7 cellular contexts compared by ENCODE assay signal in the genomic region with DNA sequence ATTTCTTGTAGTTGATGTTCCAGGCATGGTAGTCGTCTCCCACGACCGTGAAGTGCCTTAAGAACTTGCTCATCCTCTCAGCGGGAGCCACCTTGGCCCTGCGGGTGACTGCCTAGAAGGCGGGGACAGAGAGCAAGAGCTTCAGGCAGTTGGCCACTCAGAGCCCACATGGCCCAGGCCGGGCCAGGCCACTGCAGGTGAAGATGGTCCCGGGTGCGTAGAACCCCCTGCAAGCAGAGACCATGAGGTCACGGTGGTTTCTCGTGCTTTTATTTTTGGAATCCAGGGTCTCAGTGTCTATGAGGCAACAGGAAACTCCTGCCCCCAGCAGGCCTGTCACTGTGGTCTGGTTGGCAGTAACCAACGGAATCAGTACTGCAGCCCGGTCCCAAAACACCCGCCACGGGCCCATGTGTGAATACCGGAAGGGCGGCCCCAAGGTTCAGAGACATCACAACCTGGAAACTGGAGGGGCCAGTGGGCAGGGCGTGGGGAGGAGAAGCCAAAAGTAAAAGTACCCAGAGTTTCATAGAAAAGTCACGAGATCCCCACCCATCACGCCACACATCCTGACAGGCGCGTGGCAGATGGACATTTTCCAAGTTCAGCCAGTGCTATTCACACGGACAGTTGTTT. TPM values are rescaled to one million over a fixed set of nuclear protein-coding genes. Genes with fewer than 3 reads are reported as not detected.
DNase-seq lines count a peak whose midpoint lies in the region; ATAC-seq and TF ChIP-seq lines count a peak whose summit lies in the region.

No MANE protein-coding gene starts in this region.

- H3K9me3 ChIP-seq in lung (ENCODE audit: control insufficient read depth in 2 of 2, insufficient read depth in 1 of 2, low read length in 1 of 2): peaks cover 0 to 3% of the 10 kb centered on the region in 2 donors
- H3K9me3 ChIP-seq in MM.1S (replicated peaks; ENCODE audit: insufficient read depth, low read length): no peaks in the 10 kb centered on the region

- no peak overlapping the region for H3K4me3 Mint-ChIP-seq in activated CD4-positive, alpha-beta memory T cell treated with anti-CD3 and anti-CD28 coated beads, Interleukin-2, amount 10 ng/mL, durations not matched to agents 7 days and 5 days
- H3K4me3 Mint-ChIP-seq in HFFc6: no peak overlapping the region

- CTCF ChIA-PET in activated CD4-positive, alpha-beta memory T cell treated with anti-CD3 and anti-CD28 coated beads, Interleukin-2, amount 10 ng/mL, durations not matched to agents 7 days and 5 days (lab: Charles Lee): no interaction called here

- no peaks in the 10 kb centered on the region for H3K9me2 ChIP-seq in MM.1S (replicated peaks; ENCODE audit: insufficient read depth, low read length)

- H3K79me2 ChIP-seq in MM.1S (ENCODE audit: low read length): no peaks in the 10 kb centered on the region

- 37 to 52% methylated on average over 23 of the region's 23 CpGs for WGBS in lung, 2 donors

- H3F3A ChIP-seq in MM.1S (ENCODE audit: insufficient read depth, low read length): no peaks in the 10 kb centered on the region

- H4K20me1 ChIP-seq in MM.1S (ENCODE audit: insufficient read depth, low read length): no peaks in the 10 kb centered on the region

- H3K9ac ChIP-seq in MM.1S (ENCODE audit: low read length): no peak overlapping the region

- POLR2A ChIA-PET in activated CD4-positive, alpha-beta memory T cell treated with anti-CD3 and anti-CD28 coated beads, Interleukin-2, amount 10 ng/mL, durations not matched to agents 7 days and 5 days (lab: Charles Lee): no interaction called here

- peak overlapping the region; percentile 64 for H3K27ac Mint-ChIP-seq in activated CD4-positive, alpha-beta memory T cell treated with anti-CD3 and anti-CD28 coated beads, Interleukin-2, amount 10 ng/mL, durations not matched to agents 7 days and 5 days
- H3K27ac Mint-ChIP-seq in HFFc6: no peak overlapping the region

- H3K36me3 ChIP-seq in lung (ENCODE audit: control insufficient read depth in 2 of 2, insufficient read depth in 2 of 2, low read length in 2 of 2) (peaks cover 0 to 4% of the 10 kb centered on the region in 2 donors), MM.1S (replicated peaks; ENCODE audit: insufficient read depth, low read length) (no peaks in the 10 kb centered on the region)

- H3K27ac ChIP-seq in lung (ENCODE audit: low read depth in 1 of 2, low read length in 1 of 2) (no peak overlapping the region), MM.1S (ENCODE audit: low read length) (no peak overlapping the region)

- H3K27me3 Mint-ChIP-seq in activated CD4-positive, alpha-beta memory T cell treated with anti-CD3 and anti-CD28 coated beads, Interleukin-2, amount 10 ng/mL, durations not matched to agents 7 days and 5 days: no peaks in the 10 kb centered on the region
- H3K27me3 Mint-ChIP-seq in HFFc6 (ENCODE audit: insufficient read depth): peaks cover 33% of the 10 kb centered on the region

- H3K27me3 ChIP-seq in lung (ENCODE audit: control insufficient read depth, insufficient read depth) (no peaks in the 10 kb centered on the region), MM.1S (replicated peaks; ENCODE audit: insufficient read depth, low read length) (no peaks in the 10 kb centered on the region)

- H3K36me3 Mint-ChIP-seq in activated CD4-positive, alpha-beta memory T cell treated with anti-CD3 and anti-CD28 coated beads, Interleukin-2, amount 10 ng/mL, durations not matched to agents 7 days and 5 days (ENCODE audit: low read depth): peaks cover 14% of the 10 kb centered on the region
- H3K36me3 Mint-ChIP-seq in HFFc6 (ENCODE audit: low read depth): peaks cover 8% of the 10 kb centered on the region; the same call in 1 of the 2 replicates

- no peak overlapping the region for H3K4me3 ChIP-seq in lung
- H3K4me3 ChIP-seq in MM.1S (ENCODE audit: low read length): no peak overlapping the region

- DNase-seq in activated CD4-positive, alpha-beta memory T cell treated with anti-CD3 and anti-CD28 coated beads, Interleukin-2, amount 10 ng/mL, durations not matched to agents 7 days and 5 days: peak; percentile 45
- peak; percentile 33 for DNase-seq in lung (ENCODE audit: low spot score)
- no peak for DNase-seq in SW480 (ENCODE audit: low spot score)
- no peak for DNase-seq in HFFc6
- no peak for DNase-seq in MM.1S

- H3K4me2 ChIP-seq in MM.1S (ENCODE audit: low read depth, low read length): no peak overlapping the region

- H3K9me3 Mint-ChIP-seq in activated CD4-positive, alpha-beta memory T cell treated with anti-CD3 and anti-CD28 coated beads, Interleukin-2, amount 10 ng/mL, durations not matched to agents 7 days and 5 days: peaks cover 10% of the 10 kb centered on the region
- peaks cover 15% of the 10 kb centered on the region for H3K9me3 Mint-ChIP-seq in HFFc6

- peaks cover 11% of the 10 kb centered on the region for H3K4me1 Mint-ChIP-seq in activated CD4-positive, alpha-beta memory T cell treated with anti-CD3 and anti-CD28 coated beads, Interleukin-2, amount 10 ng/mL, durations not matched to agents 7 days and 5 days
- no peaks in the 10 kb centered on the region for H3K4me1 Mint-ChIP-seq in HFFc6 (ENCODE audit: low read depth)

- H2AFZ ChIP-seq in MM.1S (ENCODE audit: low read length): no peak overlapping the region

- H3K4me1 ChIP-seq in lung (ENCODE audit: control insufficient read depth in 2 of 2, insufficient read depth in 2 of 2, low read length in 2 of 2): no peaks in the 10 kb centered on the region
- H3K4me1 ChIP-seq in MM.1S (ENCODE audit: low read length): no peaks in the 10 kb centered on the region

- peak; percentile 86 for ATAC-seq in GM19328 (IDR thresholded peaks at IDR 0.05; ENCODE audit: unreplicated experiment)
- ATAC-seq in HG03066 (IDR thresholded peaks at IDR 0.05; ENCODE audit: low read depth, unreplicated experiment): peak; percentile 94
- peak; percentile 53 for ATAC-seq in lung (ENCODE audit: insufficient read depth, low FRiP score)

- TF ChIP-seq CTCF in lung (IDR thresholded peaks at IDR 0.05; ENCODE audit: control extremely low read depth, extremely low read depth): no peak
- TF ChIP-seq CTCF in HFFc6 (IDR thresholded peaks at IDR 0.05): no peak
- no peak for TF ChIP-seq CTCF in MM.1S (IDR thresholded peaks at IDR 0.05; ENCODE audit: low read length)

RNA-seq across cellular contexts. Expression of a gene that starts 27.5 kb away (rescaled TPM):
- 10 to 100 TPM; 11.6 to 12.9 TPM for total RNA-seq in activated CD4-positive, alpha-beta memory T cell treated with anti-CD3 and anti-CD28 coated beads, Interleukin-2, amount 10 ng/mL, durations not matched to agents 7 days and 5 days
- total RNA-seq in lung: 10 to 100 TPM in 1 of 2 donors, 1 to 10 TPM in 1; 9.2 to 12.4 TPM
- polyA plus RNA-seq in lung: 10 to 100 TPM in 1 of 2 donors, 1 to 10 TPM in 1; 9.1 to 16.7 TPM
- under 1 TPM in 5 of 6 experiments, not detected in 1; 0.09 to 0.71 (median 0.33) TPM for total RNA-seq in HFFc6 (2021; fragmentation: NEBNext Ultra II Directional; extraction: Animal tissue kit (Norgen Biotek cat#: 25700))

RNA-seq across cellular contexts. Expression of a gene that starts 47.5 kb away (rescaled TPM):
- 1 to 10 TPM; 2.6 to 3.4 TPM for total RNA-seq in activated CD4-positive, alpha-beta memory T cell treated with anti-CD3 and anti-CD28 coated beads, Interleukin-2, amount 10 ng/mL, durations not matched to agents 7 days and 5 days
- 10 to 100 TPM; 56.9 to 79.2 TPM for total RNA-seq in lung
- polyA plus RNA-seq in lung: 10 to 100 TPM; 22.0 to 31.6 TPM
- total RNA-seq in HFFc6 (2021; fragmentation: NEBNext Ultra II Directional; extraction: Animal tissue kit (Norgen Biotek cat#: 25700)): 10 to 100 TPM; 24.2 to 30.3 (median 25.6) TPM

Comparison
In these comparisons a context has a peak if more than half of its experiments do, and no peak if none do; other contexts are left out.
1. DNase-seq: peak in activated CD4-positive, alpha-beta memory T cell treated with anti-CD3 and anti-CD28 coated beads, Interleukin-2, amount 10 ng/mL, durations not matched to agents 7 days and 5 days (single experiment) and lung (single experiment); none in SW480 (single experiment), HFFc6 (single experiment) and MM.1S (single experiment).
2. RNA of a gene that starts 27.5 kb away (total RNA-seq): 11.6 to 12.9 TPM in activated CD4-positive, alpha-beta memory T cell treated with anti-CD3 and anti-CD28 coated beads, Interleukin-2, amount 10 ng/mL, durations not matched to agents 7 days and 5 days and 9.2 to 12.4 TPM in lung; 0.09 to 0.71 TPM in HFFc6; every median in the first group is over 4 times any median in the second.
3. RNA of a gene that starts 47.5 kb away (total RNA-seq): 56.9 to 79.2 TPM in lung and 24.2 to 30.3 TPM in HFFc6; 2.6 to 3.4 TPM in activated CD4-positive, alpha-beta memory T cell treated with anti-CD3 and anti-CD28 coated beads, Interleukin-2, amount 10 ng/mL, durations not matched to agents 7 days and 5 days; every median in the first group is over 4 times any median in the second.
4. Peak in every context shown above with its lines, with median percentiles within 50 percentile points of each other: ATAC-seq.